8 cellular contexts compared by ENCODE assay signal in the genomic region with DNA sequence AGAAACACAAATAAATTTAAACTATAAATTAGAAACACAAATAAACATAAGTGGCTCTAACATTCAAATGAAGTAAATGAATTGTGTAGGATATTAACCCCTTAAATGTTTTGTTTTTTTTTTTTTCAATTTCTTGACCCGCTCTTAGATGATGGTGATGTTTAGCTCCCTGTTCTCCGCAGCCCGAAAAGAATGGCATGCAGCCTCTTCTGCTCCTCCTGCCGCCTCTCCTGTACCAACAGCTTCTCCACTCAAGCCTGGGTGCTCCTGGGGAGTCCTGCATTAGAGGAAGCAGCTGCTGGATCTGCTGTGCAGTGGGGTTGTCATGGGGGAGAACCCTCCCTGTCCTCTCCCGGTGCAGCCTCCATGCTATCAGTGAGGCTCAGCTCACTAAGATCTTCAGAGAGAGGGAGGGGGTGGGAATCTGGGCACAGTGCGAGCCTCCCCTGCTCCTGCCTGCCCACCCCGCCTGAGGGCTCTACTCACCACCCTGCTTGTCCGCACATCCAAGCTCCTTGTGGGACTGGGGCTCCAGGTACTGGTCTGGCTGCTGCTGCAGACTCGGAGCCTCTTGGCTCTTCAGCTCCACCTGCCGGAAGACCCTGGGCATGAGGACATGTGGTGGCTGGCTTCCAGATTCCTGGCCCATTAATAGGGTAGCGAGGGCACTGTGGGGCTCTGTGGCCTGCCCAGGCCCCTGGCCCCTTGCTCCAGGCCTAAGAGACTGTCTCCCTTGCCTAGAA. TPM values are rescaled to one million over a fixed set of nuclear protein-coding genes. Genes with fewer than 3 reads are reported as not detected.
DNase-seq lines count a peak whose midpoint lies in the region; ATAC-seq and TF ChIP-seq lines count a peak whose summit lies in the region.
"Not testable (repeated sequence)": the region's sequence is repeated elsewhere in the genome, so short reads cannot be mapped to it uniquely, and the experiment has no call there.

No MANE protein-coding gene starts in this region.

- TF ChIP-seq CTCF in BJ (IDR thresholded peaks at IDR 0.05; ENCODE audit: insufficient read depth, low read depth, low read length) (peak; percentile 30; the same call in 1 of the 2 replicates), HFFc6 (IDR thresholded peaks at IDR 0.05) (peak; percentile 54), psoas muscle (IDR thresholded peaks at IDR 0.05) (peak; percentile 53)

- not testable (repeated sequence) for H3K4me1 Mint-ChIP-seq in HFFc6 (ENCODE audit: low read depth); activated naive CD8-positive, alpha-beta T cell treated with anti-CD3 and anti-CD28 coated beads for 36 hours; effector memory CD8-positive, alpha-beta T cell (ENCODE audit: low read depth in 2 of 2); stimulated activated naive B cell treated with anti-CD40 and anti-IgM and Interleukin-4, amounts not matched to agents 10 μg/mL and 1 μg/mL and 100 μg/mL, for 72 hours

- not testable (repeated sequence) for H3K27ac Mint-ChIP-seq in HFFc6; activated naive CD8-positive, alpha-beta T cell treated with anti-CD3 and anti-CD28 coated beads for 36 hours; effector memory CD8-positive, alpha-beta T cell; stimulated activated naive B cell treated with anti-CD40 and anti-IgM and Interleukin-4, amounts not matched to agents 10 μg/mL and 1 μg/mL and 100 μg/mL, for 72 hours

- not testable (repeated sequence) for H3K9me3 ChIP-seq in psoas muscle

- not testable (repeated sequence) for H3K27me3 ChIP-seq in BJ (ENCODE audit: control insufficient read depth, insufficient read depth, low read length); psoas muscle (ENCODE audit: insufficient read depth in 3 of 3, low read length in 2 of 3)

- H3K27me3 Mint-ChIP-seq in HFFc6 (ENCODE audit: insufficient read depth); activated naive CD8-positive, alpha-beta T cell treated with anti-CD3 and anti-CD28 coated beads for 36 hours; effector memory CD8-positive, alpha-beta T cell; stimulated activated naive B cell treated with anti-CD40 and anti-IgM and Interleukin-4, amounts not matched to agents 10 μg/mL and 1 μg/mL and 100 μg/mL, for 72 hours: not testable (repeated sequence)

- H3K4me1 ChIP-seq in psoas muscle = not testable (repeated sequence)

- H3K36me3 ChIP-seq in BJ (ENCODE audit: control insufficient read depth, insufficient read depth, low read length); psoas muscle (ENCODE audit: insufficient read depth in 1 of 2, low read depth in 1 of 2): not testable (repeated sequence)

- CTCF ChIA-PET in BJ (lab: Yijun Ruan, JAX) = not testable (repeated sequence)

- DNase-seq in BJ (ENCODE audit: low read depth) = not testable (repeated sequence)
- DNase-seq in HFFc6 = peak; percentile 17
- peak; percentile 29 for DNase-seq in activated CD4-positive, alpha-beta T cell treated with anti-CD3 and anti-CD28 coated beads, Interleukin-2, amount 50 U/mL, for 1 hour
- peak; percentile 41 for DNase-seq in activated naive CD8-positive, alpha-beta T cell treated with anti-CD3 and anti-CD28 coated beads for 36 hours
- DNase-seq in effector memory CD8-positive, alpha-beta T cell = peak in 2 of 3 experiments; percentile 26 to 34
- peak; percentile 13 to 32 for DNase-seq in left colon
- peak in 1 of 2 donors; percentile 54 for DNase-seq in psoas muscle
- DNase-seq in stimulated activated naive B cell treated with anti-CD40 and anti-IgM and Interleukin-4, amounts not matched to agents 10 μg/mL and 1 μg/mL and 100 μg/mL, for 72 hours = peak; percentile 23

- ATAC-seq in effector memory CD8-positive, alpha-beta T cell (replicated peaks); left colon; psoas muscle; stimulated activated naive B cell treated with anti-CD40 and anti-IgM and Interleukin-4, amounts not matched to agents 10 μg/mL and 1 μg/mL and 100 μg/mL, for 72 hours (replicated peaks): not testable (repeated sequence)

- H3K4me3 ChIP-seq in BJ (ENCODE audit: low read depth, low read length); psoas muscle: not testable (repeated sequence)

- POLR2A ChIA-PET in BJ (lab: Charles Lee) = not testable (repeated sequence)

- H3K4me3 Mint-ChIP-seq in HFFc6; activated naive CD8-positive, alpha-beta T cell treated with anti-CD3 and anti-CD28 coated beads for 36 hours; effector memory CD8-positive, alpha-beta T cell; stimulated activated naive B cell treated with anti-CD40 and anti-IgM and Interleukin-4, amounts not matched to agents 10 μg/mL and 1 μg/mL and 100 μg/mL, for 72 hours: not testable (repeated sequence)

- not testable (repeated sequence) for H3K36me3 Mint-ChIP-seq in HFFc6 (ENCODE audit: low read depth); activated naive CD8-positive, alpha-beta T cell treated with anti-CD3 and anti-CD28 coated beads for 36 hours; effector memory CD8-positive, alpha-beta T cell (ENCODE audit: insufficient read depth); stimulated activated naive B cell treated with anti-CD40 and anti-IgM and Interleukin-4, amounts not matched to agents 10 μg/mL and 1 μg/mL and 100 μg/mL, for 72 hours

- intact Hi-C loops in left colon (cut with DNase I, micrococcal nuclease); psoas muscle (cut with DNase I): not testable (repeated sequence)

- H3K9me3 Mint-ChIP-seq in HFFc6; activated naive CD8-positive, alpha-beta T cell treated with anti-CD3 and anti-CD28 coated beads for 36 hours; effector memory CD8-positive, alpha-beta T cell; stimulated activated naive B cell treated with anti-CD40 and anti-IgM and Interleukin-4, amounts not matched to agents 10 μg/mL and 1 μg/mL and 100 μg/mL, for 72 hours: not testable (repeated sequence)

- H3K27ac ChIP-seq in psoas muscle = not testable (repeated sequence)

- WGBS in psoas muscle, 3 donors = 54 to 61% (median 59%) methylated on average over 8 of the region's 11 CpGs

RNA-seq across cellular contexts. Expression of gene GOLGA6L10, which starts 6.5 kb away (rescaled TPM):
- polyA plus RNA-seq in BJ (2011; rRNA removed) = 0.44 and 0.63 TPM in 2 replicates
- polyA minus RNA-seq in BJ (2011; rRNA and poly(A)+ RNA removed) = 0.05 TPM in 1 of 2 replicates, not detected in the other
- under 1 TPM; 0.43 to 0.69 (median 0.51) TPM for total RNA-seq in HFFc6 (2021; fragmentation: NEBNext Ultra II Directional; extraction: Animal tissue kit (Norgen Biotek cat#: 25700))
- 1 to 10 TPM; 1.1 to 1.3 TPM for total RNA-seq in activated naive CD8-positive, alpha-beta T cell treated with anti-CD3 and anti-CD28 coated beads for 36 hours
- 1 to 10 TPM in 1 of 2 donors, under 1 TPM in 1; 0.17 to 2.0 TPM for total RNA-seq in left colon
- total RNA-seq in psoas muscle = under 1 TPM; 0.61 to 0.91 (median 0.75) TPM
- polyA plus RNA-seq in psoas muscle = under 1 TPM; 0.39 to 0.73 (median 0.42) TPM
